Comparison of ENCODE assay signal across 22 cellular contexts in genomic region chrX:21734175-21734574, GRCh38. TPM values are rescaled to one million over a fixed set of nuclear protein-coding genes. Genes with fewer than 3 reads are reported as not detected.
"Had no signal": no experiment of that assay in that cellular context is flagged by ENCODE, and none has a peak within 500 bp of the region (broad histone marks: within the 10 kb centered on the region; RNA-seq: fewer than 3 reads in every experiment).

No MANE protein-coding gene starts in this region.

- H3K36me3 Mint-ChIP-seq: immature natural killer cell, WTC11 had no signal

- H3K4me3 Mint-ChIP-seq: activated CD8-positive, alpha-beta T cell treated with anti-CD3 and anti-CD28 coated beads, Interleukin-2, amount 10 ng/mL, durations not matched to agents 7 days and 5 days; activated T-helper 1 cell treated with anti-CD3 and anti-CD28 coated beads, Interleukin-12 subunit alpha, Interleukin-12 subunit beta, Interleukin-2, Interleukin-4 antibody, amounts not matched to agents 30 ng/mL and 10 ng/mL and 1 ng/mL, durations not matched to agents 14 hours and 24 hours and 36 hours; dendritic cell treated with granulocyte-macrophage colony-stimulating factor and Interleukin-4, amounts not matched to agents 40 ng/mL and 50 ng/mL, for 4 days; immature natural killer cell; nephron; T-helper 1 cell treated with Interleukin-12 subunit alpha and Interleukin-12 subunit beta and Interleukin-4 antibody, amounts not matched to agents 30 μg/mL and 1 μg/mL, for 36 hours; WTC11 had no signal

- ATAC-seq: activated CD8-positive, alpha-beta T cell treated with anti-CD3 and anti-CD28 coated beads, Interleukin-2, amount 10 ng/mL, durations not matched to agents 7 days and 5 days; body of pancreas; esophagus mucosa; left cardiac atrium; stimulated activated naive CD8-positive, alpha-beta T cell treated with anti-CD3 and anti-CD28 coated beads, Interleukin-15, Interleukin-2, amounts not matched to agents 100 U/mL and 50 U/mL, for 24 hours; upper lobe of right lung; WTC11 had no signal

- H3K27me3 ChIP-seq: body of pancreas, sigmoid colon, suprapubic skin, upper lobe of right lung had no signal

- H3K9me3 Mint-ChIP-seq: activated T-helper 1 cell treated with anti-CD3 and anti-CD28 coated beads, Interleukin-12 subunit alpha, Interleukin-12 subunit beta, Interleukin-2, Interleukin-4 antibody, amounts not matched to agents 30 ng/mL and 10 ng/mL and 1 ng/mL, durations not matched to agents 14 hours and 24 hours and 36 hours; dendritic cell treated with granulocyte-macrophage colony-stimulating factor and Interleukin-4, amounts not matched to agents 40 ng/mL and 50 ng/mL, for 4 days; immature natural killer cell; nephron; T-helper 1 cell treated with Interleukin-12 subunit alpha and Interleukin-12 subunit beta and Interleukin-4 antibody, amounts not matched to agents 30 μg/mL and 1 μg/mL, for 36 hours; WTC11 had no signal

- H3K27ac ChIP-seq: adrenal gland, body of pancreas, prostate gland, sigmoid colon, suprapubic skin, upper lobe of right lung had no signal

- H3K4me1 Mint-ChIP-seq: immature natural killer cell had no signal

- H3K36me3 ChIP-seq: adrenal gland, prostate gland, sigmoid colon, suprapubic skin, upper lobe of right lung had no signal

- H3K4me3 ChIP-seq: adrenal gland, body of pancreas, prostate gland, sigmoid colon, suprapubic skin, upper lobe of right lung had no signal

- DNase-seq: activated CD4-positive, alpha-beta T cell treated with anti-CD3 and anti-CD28 coated beads for 48 hours; activated CD8-positive, alpha-beta memory T cell treated with anti-CD3 and anti-CD28 coated beads, Interleukin-2, amount 50 U/mL, for 48 hours; activated CD8-positive, alpha-beta T cell treated with anti-CD3 and anti-CD28 coated beads, Interleukin-2, amount 10 ng/mL, durations not matched to agents 7 days and 5 days; activated naive CD4-positive, alpha-beta T cell; adrenal gland; body of pancreas; immature natural killer cell; left cardiac atrium; mammary epithelial cell; occipital lobe; sigmoid colon; stimulated activated CD4-positive, alpha-beta T cell treated with anti-CD3 and anti-CD28 coated beads, Interleukin-2, amount 100 ng/mL, for 48 hours; stimulated activated naive CD8-positive, alpha-beta T cell treated with anti-CD3 and anti-CD28 coated beads, Interleukin-15, Interleukin-2, amounts not matched to agents 100 U/mL and 50 U/mL, for 24 hours; upper lobe of right lung had no signal

- H3K27ac Mint-ChIP-seq: activated CD8-positive, alpha-beta T cell treated with anti-CD3 and anti-CD28 coated beads, Interleukin-2, amount 10 ng/mL, durations not matched to agents 7 days and 5 days; activated T-helper 1 cell treated with anti-CD3 and anti-CD28 coated beads, Interleukin-12 subunit alpha, Interleukin-12 subunit beta, Interleukin-2, Interleukin-4 antibody, amounts not matched to agents 30 ng/mL and 10 ng/mL and 1 ng/mL, durations not matched to agents 14 hours and 24 hours and 36 hours; dendritic cell treated with granulocyte-macrophage colony-stimulating factor and Interleukin-4, amounts not matched to agents 40 ng/mL and 50 ng/mL, for 4 days; immature natural killer cell; T-helper 1 cell treated with Interleukin-12 subunit alpha and Interleukin-12 subunit beta and Interleukin-4 antibody, amounts not matched to agents 30 μg/mL and 1 μg/mL, for 36 hours; WTC11 had no signal

RNA-seq across cellular contexts. Expression of gene SMPX, which starts 23.7 kb away (rescaled TPM):
- total RNA-seq: activated CD8-positive, alpha-beta T cell treated with anti-CD3 and anti-CD28 coated beads, Interleukin-2, amount 10 ng/mL, durations not matched to agents 7 days and 5 days; activated T-helper 1 cell treated with anti-CD3 and anti-CD28 coated beads, Interleukin-12 subunit alpha, Interleukin-12 subunit beta, Interleukin-2, Interleukin-4 antibody, amounts not matched to agents 30 ng/mL and 10 ng/mL and 1 ng/mL, durations not matched to agents 14 hours and 24 hours and 36 hours; adrenal gland; body of pancreas; esophagus mucosa; mammary epithelial cell; suprapubic skin; upper lobe of right lung; WTC11 had no signal
